ENCODE assay signal across 8 cellular contexts in the genomic region with DNA sequence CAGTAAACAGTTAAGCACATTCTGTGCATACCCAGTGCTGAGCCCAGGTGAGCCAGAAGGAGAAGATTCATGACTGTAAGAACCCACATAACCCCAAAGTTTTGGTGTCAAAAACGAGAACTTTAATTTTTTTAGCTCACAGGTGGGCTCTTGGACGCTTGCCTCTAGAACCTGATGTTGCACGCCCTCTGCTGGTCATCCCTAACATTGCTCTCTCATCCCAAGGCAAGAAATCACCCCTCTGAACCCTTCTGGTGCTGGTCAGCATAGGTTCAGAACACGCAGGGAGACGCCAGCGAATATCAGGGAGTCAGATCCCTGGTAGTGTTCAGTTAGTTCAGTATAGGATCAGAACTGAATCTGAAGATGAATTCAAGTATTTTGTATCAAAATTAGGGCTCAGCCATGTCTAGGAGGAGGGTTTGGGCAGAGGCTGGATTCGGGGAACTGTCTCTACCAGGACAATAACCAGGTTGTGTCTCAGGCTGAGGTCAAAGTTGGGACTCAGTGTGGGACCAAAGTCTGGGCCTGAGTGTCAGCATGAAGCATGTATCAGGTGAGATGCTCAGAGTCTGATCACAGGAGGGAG. TPM values are rescaled to one million over a fixed set of nuclear protein-coding genes. Genes with fewer than 3 reads are reported as not detected.
DNase-seq lines count a peak whose midpoint lies in the region; ATAC-seq and TF ChIP-seq lines count a peak whose summit lies in the region.

No MANE protein-coding gene starts in this region.

- in situ Hi-C loops in transverse colon (cut with MboI; ENCODE audit: low pct_ligation_motif_present in 1 of 4, low pct_unique_long_range_greater_than_20kb in 1 of 4, low sequenced_read_pairs in 3 of 4): loop anchor here in 2 of 4 donors (25.0 kb wide), 2 partner anchors 98 to 702 kb away; a partner anchor contains a TSS

- H3K27ac ChIP-seq in cardiac muscle cell: no peak overlapping the region
- H3K27ac ChIP-seq in WERI-Rb-1: no peak overlapping the region
- H3K27ac ChIP-seq in transverse colon: no peak overlapping the region

- TF ChIP-seq CTCF in cardiac muscle cell (IDR thresholded peaks at IDR 0.05; ENCODE audit: low read depth, low read length) (peak; percentile 89), WERI-Rb-1 (IDR thresholded peaks at IDR 0.05; ENCODE audit: low read depth, low read length) (peak; percentile 87), mesothelial cell of epicardium (IDR thresholded peaks at IDR 0.05; ENCODE audit: unreplicated experiment) (peak; percentile 87), transverse colon (IDR thresholded peaks at IDR 0.05) (peak; percentile 71 to 86 (median 79))

- no peak for TF ChIP-seq EP300 in transverse colon (IDR thresholded peaks at IDR 0.05; ENCODE audit: low read depth)

- no peaks in the 10 kb centered on the region for H3K36me3 Mint-ChIP-seq in mesothelial cell of epicardium

- H3K9me3 Mint-ChIP-seq in mesothelial cell of epicardium: no peaks in the 10 kb centered on the region

- H3K27me3 Mint-ChIP-seq in mesothelial cell of epicardium (ENCODE audit: low read depth): peaks cover 11% of the 10 kb centered on the region

- H3K4me3 Mint-ChIP-seq in mesothelial cell of epicardium: no peak overlapping the region

- H3K9me3 ChIP-seq in cardiac muscle cell (ENCODE audit: low read depth): no peaks in the 10 kb centered on the region
- no peaks in the 10 kb centered on the region for H3K9me3 ChIP-seq in WERI-Rb-1 (ENCODE audit: severe bottlenecking)
- no peaks in the 10 kb centered on the region for H3K9me3 ChIP-seq in transverse colon

- H3K36me3 ChIP-seq in cardiac muscle cell: no peaks in the 10 kb centered on the region
- H3K36me3 ChIP-seq in WERI-Rb-1: no peaks in the 10 kb centered on the region; the same call in 1 of the 2 replicates
- H3K36me3 ChIP-seq in transverse colon: no peaks in the 10 kb centered on the region

- intact Hi-C loops in Right ventricle myocardium inferior (cut with DNase I) (loop anchor here (2.0 kb wide), 1 partner anchor 87 kb away; no protein-coding TSS in a partner anchor), transverse colon (cut with DNase I; ENCODE audit: low total_unique reads) (loop anchor here (10.0 kb wide), 1 partner anchor 81 kb away; no protein-coding TSS in a partner anchor)

- peaks cover 18% of the 10 kb centered on the region for H3K4me1 Mint-ChIP-seq in mesothelial cell of epicardium

- no peak for TF ChIP-seq POLR2A in transverse colon (IDR thresholded peaks at IDR 0.05)

- H3K27ac Mint-ChIP-seq in mesothelial cell of epicardium: no peak overlapping the region

- WGBS in transverse colon (ENCODE audit: low coverage in 1 of 2), 2 donors: 14% methylated on average over 7 of the region's 7 CpGs; no CpG with 5 or more reads in 1 of the 2 donors

- no peaks in the 10 kb centered on the region for H3K27me3 ChIP-seq in cardiac muscle cell
- no peaks in the 10 kb centered on the region for H3K27me3 ChIP-seq in WERI-Rb-1 (ENCODE audit: insufficient read depth, low read depth, severe bottlenecking)
- no peaks in the 10 kb centered on the region for H3K27me3 ChIP-seq in transverse colon

- H3K4me3 ChIP-seq in cardiac muscle cell (no peak overlapping the region), WERI-Rb-1 (ENCODE audit: low read depth, low read length) (no peak overlapping the region), transverse colon (no peak overlapping the region)

- H3K4me1 ChIP-seq in cardiac muscle cell (ENCODE audit: low read depth) (peaks cover 6% of the 10 kb centered on the region), transverse colon (peaks cover 4 to 20% (median 10%) of the 10 kb centered on the region in 4 donors)

- no peak for ATAC-seq in Right ventricle myocardium inferior
- ATAC-seq in GM21529 (IDR thresholded peaks at IDR 0.05; ENCODE audit: unreplicated experiment): no peak

- DNase-seq in cardiac muscle cell (ENCODE audit: low read depth in 1 of 2, low spot score in 1 of 2) (peak; percentile 81 to 84), Right ventricle myocardium inferior (ENCODE audit: missing footprints) (no peak), NCI-H1092 (lab: John Stamatoyannopoulos, UW) (peak; percentile 65), WERI-Rb-1 (peak; percentile 73), cerebellum (ENCODE audit: low spot score) (peak; percentile 65), mesothelial cell of epicardium (ENCODE audit: low spot score in 2 of 2, unreplicated experiment in 2 of 2) (peak in 1 of 2 experiments; percentile 80), transverse colon (peak; percentile 71)

RNA-seq across cellular contexts. Expression of a gene that starts 4.1 kb away (rescaled TPM):
- total RNA-seq in cardiac muscle cell (39.0 and 44.1 TPM in 2 replicates), Right ventricle myocardium inferior (66.5 TPM), cerebellum (18.6 TPM), mesothelial cell of epicardium (15.4 to 18.4 TPM (median 16.4 TPM) in 3 replicates), transverse colon (10 to 100 TPM in 2 of 4 donors, 1 to 10 TPM in 2; 4.1 to 22.5 (median 10.2) TPM)
- 24.6 and 32.2 TPM in 2 replicates for polyA plus RNA-seq in cardiac muscle cell

RNA-seq across cellular contexts. Expression of a gene that starts 27.3 kb away (rescaled TPM):
- total RNA-seq in cardiac muscle cell (1.1 and 2.9 TPM in 2 replicates), Right ventricle myocardium inferior (0.22 TPM), cerebellum (12.0 TPM), mesothelial cell of epicardium (0.62 to 0.99 TPM (median 0.83 TPM) in 3 replicates), transverse colon (under 1 TPM in 2 of 4 donors, not detected in 2; 0.16 to 0.27 TPM)
- polyA plus RNA-seq in cardiac muscle cell: 0.95 and 1.4 TPM in 2 replicates
